ENCODE assay signal across 1 cellular context in the genomic region with DNA sequence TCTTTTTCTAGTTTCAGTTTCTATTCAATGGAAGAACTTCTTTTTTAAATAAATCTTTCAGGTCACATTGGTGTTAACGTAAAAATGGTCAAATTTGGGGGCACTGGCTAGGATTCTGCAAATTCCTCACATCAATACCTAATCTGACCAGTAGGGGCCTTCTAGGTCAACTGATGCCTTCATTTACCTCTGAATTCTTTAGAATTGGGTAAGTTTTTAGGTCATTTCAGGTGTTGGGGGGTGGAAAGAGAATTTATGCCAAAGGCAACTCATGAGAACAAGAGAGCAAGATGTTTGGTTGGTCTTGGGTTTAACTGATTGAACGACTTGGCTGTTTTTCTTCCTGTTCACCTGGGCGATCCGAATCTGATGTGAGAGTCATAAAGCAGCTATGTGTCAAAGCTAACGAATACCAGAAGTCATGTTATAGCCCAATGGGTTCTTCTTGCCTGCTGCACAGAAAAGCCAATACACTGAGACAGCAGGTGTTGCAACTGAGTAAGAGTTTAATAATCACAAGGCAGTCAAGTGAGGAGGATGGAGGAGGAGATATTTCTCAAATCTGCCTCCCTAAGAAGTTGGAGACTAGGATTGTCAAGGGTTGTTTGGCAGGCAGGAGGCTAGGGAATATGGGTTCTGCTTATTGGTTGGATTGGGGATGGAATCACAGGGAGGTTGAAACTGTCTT.
A peak's percentile ranks its signal among the peaks of the same experiment; 100 is the strongest.
TF ChIP-seq lines count a peak whose summit lies in the region.

No MANE protein-coding gene starts in this region.

TF ChIP-seq in HEK293, 187 proteins besides CTCF, POLR2A, EP300 and RAD21 (continued from another document):
- peak; percentile 99 for TF ChIP-seq TRIM28 (IDR thresholded peaks at IDR 0.05; ENCODE audit: borderline replicate concordance, low read length)
- no peak for TF ChIP-seq SP3 (tag by site-specific recombination; IDR thresholded peaks at IDR 0.05)
- TF ChIP-seq, protein P1, sequence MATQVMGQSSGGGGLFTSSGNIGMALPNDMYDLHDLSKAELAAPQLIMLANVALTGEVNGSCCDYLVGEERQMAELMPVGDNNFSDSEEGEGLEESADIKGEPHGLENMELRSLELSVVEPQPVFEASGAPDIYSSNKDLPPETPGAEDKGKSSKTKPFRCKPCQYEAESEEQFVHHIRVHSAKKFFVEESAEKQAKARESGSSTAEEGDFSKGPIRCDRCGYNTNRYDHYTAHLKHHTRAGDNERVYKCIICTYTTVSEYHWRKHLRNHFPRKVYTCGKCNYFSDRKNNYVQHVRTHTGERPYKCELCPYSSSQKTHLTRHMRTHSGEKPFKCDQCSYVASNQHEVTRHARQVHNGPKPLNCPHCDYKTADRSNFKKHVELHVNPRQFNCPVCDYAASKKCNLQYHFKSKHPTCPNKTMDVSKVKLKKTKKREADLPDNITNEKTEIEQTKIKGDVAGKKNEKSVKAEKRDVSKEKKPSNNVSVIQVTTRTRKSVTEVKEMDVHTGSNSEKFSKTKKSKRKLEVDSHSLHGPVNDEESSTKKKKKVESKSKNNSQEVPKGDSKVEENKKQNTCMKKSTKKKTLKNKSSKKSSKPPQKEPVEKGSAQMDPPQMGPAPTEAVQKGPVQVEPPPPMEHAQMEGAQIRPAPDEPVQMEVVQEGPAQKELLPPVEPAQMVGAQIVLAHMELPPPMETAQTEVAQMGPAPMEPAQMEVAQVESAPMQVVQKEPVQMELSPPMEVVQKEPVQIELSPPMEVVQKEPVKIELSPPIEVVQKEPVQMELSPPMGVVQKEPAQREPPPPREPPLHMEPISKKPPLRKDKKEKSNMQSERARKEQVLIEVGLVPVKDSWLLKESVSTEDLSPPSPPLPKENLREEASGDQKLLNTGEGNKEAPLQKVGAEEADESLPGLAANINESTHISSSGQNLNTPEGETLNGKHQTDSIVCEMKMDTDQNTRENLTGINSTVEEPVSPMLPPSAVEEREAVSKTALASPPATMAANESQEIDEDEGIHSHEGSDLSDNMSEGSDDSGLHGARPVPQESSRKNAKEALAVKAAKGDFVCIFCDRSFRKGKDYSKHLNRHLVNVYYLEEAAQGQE (tag by site-specific recombination; IDR thresholded peaks at IDR 0.05): no peak
- TF ChIP-seq ZNF549 (tag by site-specific recombination; IDR thresholded peaks at IDR 0.05): peak; percentile 35; the same call in 1 of the 2 replicates
- TF ChIP-seq, protein P2, sequence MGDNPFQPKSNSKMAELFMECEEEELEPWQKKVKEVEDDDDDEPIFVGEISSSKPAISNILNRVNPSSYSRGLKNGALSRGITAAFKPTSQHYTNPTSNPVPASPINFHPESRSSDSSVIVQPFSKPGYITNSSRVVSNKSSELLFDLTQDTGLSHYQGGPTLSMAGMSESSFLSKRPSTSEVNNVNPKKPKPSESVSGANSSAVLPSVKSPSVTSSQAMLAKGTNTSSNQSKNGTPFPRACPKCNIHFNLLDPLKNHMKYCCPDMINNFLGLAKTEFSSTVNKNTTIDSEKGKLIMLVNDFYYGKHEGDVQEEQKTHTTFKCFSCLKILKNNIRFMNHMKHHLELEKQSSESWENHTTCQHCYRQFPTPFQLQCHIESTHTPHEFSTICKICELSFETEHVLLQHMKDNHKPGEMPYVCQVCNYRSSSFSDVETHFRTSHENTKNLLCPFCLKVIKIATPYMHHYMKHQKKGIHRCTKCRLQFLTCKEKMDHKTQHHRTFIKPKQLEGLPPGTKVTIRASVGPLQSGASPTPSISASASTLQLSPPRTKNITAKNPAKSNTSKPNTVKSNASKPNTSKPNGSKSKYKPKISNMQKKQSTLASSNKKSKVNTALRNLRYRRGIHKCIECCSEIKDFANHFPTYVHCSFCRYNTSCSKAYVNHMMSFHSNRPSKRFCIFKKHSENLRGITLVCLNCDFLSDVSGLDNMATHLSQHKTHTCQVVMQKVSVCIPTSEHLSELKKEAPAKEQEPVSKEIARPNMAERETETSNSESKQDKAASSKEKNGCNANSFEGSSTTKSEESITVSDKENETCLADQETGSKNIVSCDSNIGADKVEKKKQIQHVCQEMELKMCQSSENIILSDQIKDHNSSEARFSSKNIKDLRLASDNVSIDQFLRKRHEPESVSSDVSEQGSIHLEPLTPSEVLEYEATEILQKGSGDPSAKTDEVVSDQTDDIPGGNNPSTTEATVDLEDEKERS (tag by site-specific recombination; IDR thresholded peaks at IDR 0.05): peak; percentile 72; the same call in 1 of the 2 replicates
- TF ChIP-seq ZFP3 (tag by site-specific recombination; IDR thresholded peaks at IDR 0.05; ENCODE audit: low read depth): no peak
- no peak for TF ChIP-seq ZNF274 (IDR thresholded peaks at IDR 0.05; ENCODE audit: low read length)
- no peak for TF ChIP-seq ZNF274 (tag by site-specific recombination; IDR thresholded peaks at IDR 0.05; ENCODE audit: borderline replicate concordance)
- 0 out of 2 replicates have a peak, but pooled peaks have one; percentile 25 for TF ChIP-seq ZNF311 (tag by site-specific recombination; IDR thresholded peaks at IDR 0.05; ENCODE audit: borderline replicate concordance)
- peak; percentile 77; the same call in 1 of the 2 replicates for TF ChIP-seq ZNF626 (tag by site-specific recombination; IDR thresholded peaks at IDR 0.05)
- TF ChIP-seq FEZF1 (tag by site-specific recombination; IDR thresholded peaks at IDR 0.05): no peak
- no peak for TF ChIP-seq ZNF202 (tag by site-specific recombination; IDR thresholded peaks at IDR 0.05; ENCODE audit: borderline replicate concordance)
- 0 out of 2 replicates have a peak, but pooled peaks have one; percentile 35 for TF ChIP-seq ZNF169 (tag by site-specific recombination; IDR thresholded peaks at IDR 0.05)
TF ChIP-seq in HEK293: peak in this region for 7.
